Comparison of ENCODE assay signal across 21 cellular contexts in the genomic region with DNA sequence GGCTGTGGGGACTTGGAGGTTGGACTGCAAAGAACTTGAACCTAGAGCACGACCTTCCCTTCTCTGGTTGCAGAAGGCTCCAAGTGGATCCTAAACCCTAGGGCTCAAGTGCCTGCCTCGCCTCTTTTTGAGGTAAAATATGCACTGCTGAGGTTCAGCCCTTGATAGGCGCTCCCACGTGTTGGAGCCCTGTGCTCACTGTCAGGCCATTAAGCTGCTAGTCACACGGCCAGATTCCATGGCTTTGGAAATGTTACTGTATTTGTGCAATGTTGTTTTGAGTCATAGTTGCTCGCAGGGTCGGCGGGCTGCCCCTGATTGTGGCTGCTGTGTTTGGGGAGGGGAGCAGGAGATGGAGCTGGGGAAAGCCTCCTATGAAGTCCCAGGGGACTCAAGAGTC.
"Had no signal": no experiment of that assay in that cellular context is flagged by ENCODE, and none has a peak within 500 bp of the region (broad histone marks: within the 10 kb centered on the region; RNA-seq: fewer than 3 reads in every experiment).

No MANE protein-coding gene starts in this region.

- H3K4me3 Mint-ChIP-seq: activated naive CD4-positive, alpha-beta T cell treated with anti-CD3 and anti-CD28 coated beads for 36 hours; activated T-cell treated with anti-CD3 and anti-CD28 coated beads, Interleukin-2, amount 50 U/mL, for 4 hours; natural killer cell had no signal

- ATAC-seq: activated T-cell treated with anti-CD3 and anti-CD28 coated beads, Interleukin-2, amount 50 U/mL, for 4 hours; foreskin keratinocyte; left colon; lower lobe of right lung; natural killer cell had no signal

- H3K4me1 ChIP-seq: lower lobe of right lung had no signal

- H3K9me3 ChIP-seq: esophagus muscularis mucosa, lower lobe of right lung, tibial artery had no signal

- H3K9me3 Mint-ChIP-seq: activated naive CD4-positive, alpha-beta T cell treated with anti-CD3 and anti-CD28 coated beads for 36 hours; activated T-cell treated with anti-CD3 and anti-CD28 coated beads, Interleukin-2, amount 50 U/mL, for 4 hours; natural killer cell had no signal

- H3K27ac Mint-ChIP-seq: activated naive CD4-positive, alpha-beta T cell treated with anti-CD3 and anti-CD28 coated beads for 36 hours; natural killer cell had no signal

- H3K36me3 ChIP-seq: esophagus muscularis mucosa, lower lobe of right lung, tibial artery had no signal

- H3K36me3 Mint-ChIP-seq: natural killer cell had no signal

- DNase-seq: activated CD4-positive, alpha-beta T cell treated with anti-CD3 and anti-CD28 coated beads, Interleukin-2, amount 50 U/mL, for 1 hour; activated CD4-positive, CD25-positive, alpha-beta regulatory T cell treated with anti-CD3 and anti-CD28 coated beads, Interleukin-2, amount 50 U/mL, for 72 hours; activated CD8-positive, alpha-beta memory T cell treated with anti-CD3 and anti-CD28 coated beads, Interleukin-2, amount 50 U/mL, for 4 hours; activated naive CD4-positive, alpha-beta T cell treated with anti-CD3 and anti-CD28 coated beads for 36 hours; activated T-cell treated with anti-CD3 and anti-CD28 coated beads, Interleukin-2, amount 50 U/mL, for 4 hours; anterior cingulate cortex; effector memory CD4-positive, alpha-beta T cell; foreskin keratinocyte; hypothalamus; islet precursor cell; left colon; lower lobe of right lung; natural killer cell; stimulated activated CD4-positive, alpha-beta T cell treated with anti-CD3 and anti-CD28 coated beads, Interleukin-12 subunit alpha, Interleukin-12 subunit beta, amount 100 ng/mL, for 4 hours; stimulated activated CD4-positive, alpha-beta T cell treated with anti-CD3 and anti-CD28 coated beads, Interleukin-1b, Interleukin-23, amount 100 ng/mL, for 48 hours; stimulated activated CD8-positive, alpha-beta memory T cell treated with anti-CD3 and anti-CD28 coated beads, Interleukin-4, amount 100 ng/mL, for 48 hours; stimulated activated naive CD4-positive, alpha-beta T cell treated with Interleukin-2 at 50 U/mL for 16 hours; substantia nigra; T1000; tibial artery had no signal

- H3K4me3 ChIP-seq: esophagus muscularis mucosa, lower lobe of right lung, tibial artery had no signal

- H3K27ac ChIP-seq: esophagus muscularis mucosa, foreskin keratinocyte, lower lobe of right lung, tibial artery had no signal
